In genomic region chr6:69647726-69648125, GRCh38 we compare ENCODE assay signal across 20 cellular contexts.
"Had no signal": no experiment of that assay in that cellular context is flagged by ENCODE, and none has a peak within 500 bp of the region (broad histone marks: within the 10 kb centered on the region; RNA-seq: fewer than 3 reads in every experiment).

No MANE protein-coding gene starts in this region.

- H3K27me3 Mint-ChIP-seq: activated CD4-positive, alpha-beta memory T cell treated with anti-CD3 and anti-CD28 coated beads for 36 hours had no signal

- ATAC-seq: activated CD4-positive, alpha-beta T cell treated with anti-CD3 and anti-CD28 coated beads for 36 hours; heart left ventricle; left ventricle myocardium superior; T-cell; WTC11 had no signal

- H3K27ac ChIP-seq: dorsolateral prefrontal cortex, heart left ventricle, skin epidermis, stomach, thoracic aorta had no signal

- H3K4me3 Mint-ChIP-seq: activated CD4-positive, alpha-beta memory T cell treated with anti-CD3 and anti-CD28 coated beads for 36 hours; activated CD4-positive, alpha-beta T cell treated with anti-CD3 and anti-CD28 coated beads for 36 hours; activated naive CD8-positive, alpha-beta T cell; activated T-helper 1 cell treated with anti-CD3 and anti-CD28 coated beads, Interleukin-12 subunit alpha, Interleukin-12 subunit beta, Interleukin-2, Interleukin-4 antibody, amounts not matched to agents 30 ng/mL and 10 ng/mL and 1 ng/mL, durations not matched to agents 14 hours and 24 hours and 36 hours; endodermal cell; memory B cell; T-cell; WTC11 had no signal

- H3K4me3 ChIP-seq: dorsolateral prefrontal cortex, heart left ventricle, skin epidermis, stomach, thoracic aorta had no signal

- H3K4me1 Mint-ChIP-seq: activated CD4-positive, alpha-beta T cell treated with anti-CD3 and anti-CD28 coated beads for 36 hours; endodermal cell; memory B cell; T-cell; WTC11 had no signal

- H3K36me3 ChIP-seq: heart left ventricle, stomach, thoracic aorta had no signal

- H3K27ac Mint-ChIP-seq: activated CD4-positive, alpha-beta memory T cell treated with anti-CD3 and anti-CD28 coated beads for 36 hours; activated CD4-positive, alpha-beta T cell treated with anti-CD3 and anti-CD28 coated beads for 36 hours; activated naive CD8-positive, alpha-beta T cell; activated T-helper 1 cell treated with anti-CD3 and anti-CD28 coated beads, Interleukin-12 subunit alpha, Interleukin-12 subunit beta, Interleukin-2, Interleukin-4 antibody, amounts not matched to agents 30 ng/mL and 10 ng/mL and 1 ng/mL, durations not matched to agents 14 hours and 24 hours and 36 hours; endodermal cell; memory B cell; T-cell; WTC11 had no signal

- DNase-seq: activated CD4-positive, alpha-beta memory T cell treated with anti-CD3 and anti-CD28 coated beads for 36 hours; activated CD4-positive, alpha-beta T cell treated with anti-CD3 and anti-CD28 coated beads for 36 hours; activated gamma-delta T cell treated with Interleukin-2 at 50 U/mL for 16 hours; activated T-cell treated with anti-CD3 and anti-CD28 coated beads for 4 hours; caudate nucleus; dorsolateral prefrontal cortex; endodermal cell; foreskin melanocyte; heart left ventricle; left ventricle myocardium superior; occipital lobe; posterior cingulate gyrus; stomach; T-cell had no signal

- H3K27me3 ChIP-seq: dorsolateral prefrontal cortex, heart left ventricle, stomach had no signal

- H3K9me3 ChIP-seq: stomach, thoracic aorta had no signal

- H3K4me1 ChIP-seq: heart left ventricle, stomach had no signal

- H3K36me3 Mint-ChIP-seq: activated CD4-positive, alpha-beta memory T cell treated with anti-CD3 and anti-CD28 coated beads for 36 hours; activated naive CD8-positive, alpha-beta T cell; T-cell had no signal

- H3K9me3 Mint-ChIP-seq: activated CD4-positive, alpha-beta memory T cell treated with anti-CD3 and anti-CD28 coated beads for 36 hours; activated T-helper 1 cell treated with anti-CD3 and anti-CD28 coated beads, Interleukin-12 subunit alpha, Interleukin-12 subunit beta, Interleukin-2, Interleukin-4 antibody, amounts not matched to agents 30 ng/mL and 10 ng/mL and 1 ng/mL, durations not matched to agents 14 hours and 24 hours and 36 hours; endodermal cell had no signal
